Comparison of ENCODE assay signal across 1 cellular context in the genomic region with DNA sequence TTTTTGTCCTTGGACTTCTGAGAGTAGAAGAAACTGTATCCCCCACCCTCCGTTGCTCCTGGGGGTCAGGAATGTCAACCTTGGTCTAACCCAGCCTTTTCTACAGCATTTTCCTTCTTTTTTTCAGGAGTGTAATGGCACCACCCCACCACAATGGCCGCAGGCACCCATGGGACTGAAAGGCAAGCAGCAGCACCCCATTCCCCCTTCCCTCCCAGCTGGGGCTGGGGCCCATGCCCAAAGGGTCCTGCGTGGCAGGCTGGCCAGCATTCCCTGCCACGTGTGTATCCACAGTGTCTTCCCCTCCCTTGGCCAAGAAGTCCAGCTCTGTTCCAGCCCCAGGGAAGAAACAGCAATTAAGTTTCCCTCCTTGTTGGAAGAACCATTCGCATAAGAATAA.
TF ChIP-seq lines count a peak whose summit lies in the region.

No MANE protein-coding gene starts in this region.

TF ChIP-seq in H1, 55 proteins besides CTCF, POLR2A, EP300 and RAD21 (continued from another document):
- TF ChIP-seq, protein P1, sequence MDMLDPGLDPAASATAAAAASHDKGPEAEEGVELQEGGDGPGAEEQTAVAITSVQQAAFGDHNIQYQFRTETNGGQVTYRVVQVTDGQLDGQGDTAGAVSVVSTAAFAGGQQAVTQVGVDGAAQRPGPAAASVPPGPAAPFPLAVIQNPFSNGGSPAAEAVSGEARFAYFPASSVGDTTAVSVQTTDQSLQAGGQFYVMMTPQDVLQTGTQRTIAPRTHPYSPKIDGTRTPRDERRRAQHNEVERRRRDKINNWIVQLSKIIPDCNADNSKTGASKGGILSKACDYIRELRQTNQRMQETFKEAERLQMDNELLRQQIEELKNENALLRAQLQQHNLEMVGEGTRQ (IDR thresholded peaks at IDR 0.05; ENCODE audit: low read length): no peak
- no peak for TF ChIP-seq RFX5 (IDR thresholded peaks at IDR 0.05; ENCODE audit: borderline replicate concordance, low read depth, low read length)
TF ChIP-seq in H1: peak in this region for 0.
